In the genomic region with DNA sequence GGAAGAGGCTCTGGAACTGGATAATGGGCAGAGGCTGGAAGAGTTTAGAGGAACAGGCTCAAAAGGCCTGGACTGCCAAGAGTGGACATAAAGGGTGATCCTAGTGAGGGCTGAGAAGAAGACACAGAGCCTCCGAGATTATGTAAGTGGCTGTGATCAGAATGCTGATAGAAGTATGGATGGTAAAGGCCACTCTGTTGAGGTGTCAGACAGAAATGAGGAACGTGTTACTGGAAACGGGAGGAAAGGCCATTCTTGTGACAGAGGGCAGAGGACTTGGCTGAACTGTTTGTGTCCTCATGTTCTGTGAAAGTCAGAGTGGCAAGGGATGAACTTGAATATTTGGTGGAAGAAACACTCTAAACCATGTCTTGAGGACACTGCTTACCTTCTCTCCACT, we compare ENCODE assay signal across 1 cellular context.
TF ChIP-seq lines count a peak whose summit lies in the region.

No MANE protein-coding gene starts in this region.

TF ChIP-seq in HepG2, 621 proteins besides CTCF, POLR2A, EP300 and RAD21:
- TF ChIP-seq ZFX (CRISPR knock-in tag; IDR thresholded peaks at IDR 0.05; ENCODE audit: low read depth) = no peak
- no peak for TF ChIP-seq MTA3 (CRISPR knock-in tag; IDR thresholded peaks at IDR 0.05)
- TF ChIP-seq ZNF564 (CRISPR knock-in tag; IDR thresholded peaks at IDR 0.05) = 0 out of 2 replicates have a peak, but pooled peaks have one; percentile 1
- no peak for TF ChIP-seq ZMYM3 (CRISPR knock-in tag; IDR thresholded peaks at IDR 0.05)
- no peak for TF ChIP-seq MAFG (CRISPR knock-in tag; IDR thresholded peaks at IDR 0.05)
